Comparison of ENCODE assay signal across 25 cellular contexts in genomic region chr2:69621440-69621839, GRCh38. TPM values are rescaled to one million over a fixed set of nuclear protein-coding genes. Genes with fewer than 3 reads are reported as not detected.
DNase-seq lines count a peak whose midpoint lies in the region; ATAC-seq lines count a peak whose summit lies in the region.
"Had no signal": no experiment of that assay in that cellular context is flagged by ENCODE, and none has a peak within 500 bp of the region (broad histone marks: within the 10 kb centered on the region; RNA-seq: fewer than 3 reads in every experiment).

No MANE protein-coding gene starts in this region.

- no peaks in the 10 kb centered on the region for H3K27me3 Mint-ChIP-seq in central memory CD8-positive, alpha-beta T cell

- H3K4me1 Mint-ChIP-seq in central memory CD8-positive, alpha-beta T cell: peaks cover 11% of the 10 kb centered on the region
- H3K4me1 Mint-ChIP-seq: GM23338, nephron had no signal

- H3K27ac Mint-ChIP-seq in central memory CD8-positive, alpha-beta T cell (ENCODE audit: low read depth): peak overlapping the region; percentile 56
- H3K27ac Mint-ChIP-seq: GM23338, nephron had no signal

- H3K9me3 Mint-ChIP-seq in central memory CD8-positive, alpha-beta T cell: no peaks in the 10 kb centered on the region
- H3K9me3 Mint-ChIP-seq: GM23338, nephron had no signal

- DNase-seq in activated CD4-positive, CD25-positive, alpha-beta regulatory T cell (lab: John Stamatoyannopoulos, UW): no peak
- DNase-seq in Right ventricle myocardium superior (no peak), left cardiac atrium (no peak), DMS114 treated with DMSO at 0.1 percent for 48 hours (lab: John Stamatoyannopoulos, UW; ENCODE audit: unreplicated experiment) (no peak), KBM-7 (no peak)
- no peak for DNase-seq in central memory CD8-positive, alpha-beta T cell (ENCODE audit: low spot score in 2 of 2)
- no peak for DNase-seq in stimulated activated naive CD4-positive, alpha-beta T cell (lab: John Stamatoyannopoulos, UW)
- DNase-seq: activated CD4-positive, alpha-beta T cell treated with anti-CD3 and anti-CD28 coated beads for 4 hours; activated effector memory CD4-positive, alpha-beta T cell treated with anti-CD3 and anti-CD28 coated beads, Interleukin-2, amount 50 U/mL, for 16 hours; left colon; mammary epithelial cell; MV-4-11; NCI-H1436; NCI-H2081 treated with DMSO at 0.1 percent for 48 hours; NCI-H226; NCI-H526 treated with DMSO at 0.1 percent for 48 hours; PC-9; SK-N-SH; stimulated activated CD4-positive, alpha-beta T cell treated with anti-CD3 and anti-CD28 coated beads, Interleukin-15, amount 100 ng/mL, for 24 hours; stimulated activated CD4-positive, alpha-beta T cell treated with anti-CD3 and anti-CD28 coated beads, Interleukin-4, amount 100 ng/mL, for 4 hours had no signal

- peaks cover 4% of the 10 kb centered on the region for H3K36me3 Mint-ChIP-seq in central memory CD8-positive, alpha-beta T cell (ENCODE audit: insufficient read depth)

- peak; percentile 24 to 33 for ATAC-seq in activated CD4-positive, CD25-positive, alpha-beta regulatory T cell treated with anti-CD3 and anti-CD28 coated beads, Interleukin-2, amount 50 U/mL, for 24 hours
- peak; percentile 5 for ATAC-seq in Right ventricle myocardium superior (ENCODE audit: poor library complexity)
- no peak for ATAC-seq in left cardiac atrium
- no peak for ATAC-seq in central memory CD8-positive, alpha-beta T cell (replicated peaks; ENCODE audit: extremely low read depth, poor library complexity, severe bottlenecking)
- ATAC-seq: gastroesophageal sphincter, GM23338, left colon, mucosa of descending colon had no signal

- in situ Hi-C loops in KBM-7 (cut with MboI; ENCODE audit: low pct_unique_long_range_greater_than_20kb, low sequenced_read_pairs): no loop called here

- H3K4me3 Mint-ChIP-seq in central memory CD8-positive, alpha-beta T cell: no peak overlapping the region
- H3K4me3 Mint-ChIP-seq: GM23338, nephron had no signal

- intact Hi-C loops in Right ventricle myocardium superior (cut with DNase I): no loop called here
- intact Hi-C loops in left cardiac atrium (cut with DNase I): no loop called here

RNA-seq across cellular contexts. Expression of gene AAK1, which starts 22.1 kb away (rescaled TPM):
- total RNA-seq in Right ventricle myocardium superior (87.2 TPM), left cardiac atrium (10 to 100 TPM; 44.0 to 64.7 TPM)

Comparison
In these comparisons a context has a peak if more than half of its experiments do, and no peak if none do; other contexts are left out.
1. ATAC-seq: peak in activated CD4-positive, CD25-positive, alpha-beta regulatory T cell treated with anti-CD3 and anti-CD28 coated beads, Interleukin-2, amount 50 U/mL, for 24 hours (2 of 2) and Right ventricle myocardium superior (single experiment); none in left cardiac atrium (0 of 2) and central memory CD8-positive, alpha-beta T cell (single experiment).